In the genomic region with DNA sequence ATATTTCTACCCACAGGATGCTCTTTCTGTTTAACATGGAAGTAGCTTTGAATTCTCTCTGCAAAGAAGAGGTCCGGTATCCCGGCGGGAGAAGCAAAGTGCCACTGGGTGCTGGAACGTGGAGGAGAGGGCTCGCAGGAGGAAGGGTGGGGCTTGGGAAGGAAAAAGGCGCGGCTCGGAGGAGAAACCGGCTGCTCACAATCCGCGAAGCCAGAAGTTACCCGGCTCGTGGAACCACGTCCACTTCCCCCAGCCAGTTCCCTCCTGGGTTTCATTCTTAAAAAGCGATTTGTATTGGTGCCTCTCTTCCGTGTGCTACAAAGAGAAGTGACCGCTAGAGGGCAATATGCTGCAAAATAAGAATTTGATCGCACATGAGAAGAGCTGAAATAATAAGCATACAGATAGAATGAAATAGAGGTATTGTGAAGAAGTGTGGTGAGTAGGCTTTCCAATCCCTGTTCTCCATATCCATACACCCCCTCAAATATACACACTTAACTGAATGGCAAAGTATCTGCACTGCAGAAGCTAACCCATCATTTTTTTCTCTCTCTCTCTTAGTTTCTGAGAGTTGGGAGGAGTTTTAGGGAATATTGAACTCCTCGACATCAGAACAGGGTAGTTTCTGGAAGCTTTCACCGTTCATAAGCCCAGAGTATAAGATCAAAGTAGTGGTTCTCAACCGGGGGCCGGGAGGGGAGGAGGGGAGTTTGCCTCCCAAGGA, we compare ENCODE assay signal across 8 cellular contexts. TPM values are rescaled to one million over a fixed set of nuclear protein-coding genes. Genes with fewer than 3 reads are reported as not detected.
A peak's percentile ranks its signal among the peaks of the same experiment; 100 is the strongest.
DNase-seq lines count a peak whose midpoint lies in the region; ATAC-seq and TF ChIP-seq lines count a peak whose summit lies in the region.

No MANE protein-coding gene starts in this region.

- DNase-seq in EH (ENCODE audit: low read depth) (peak; percentile 85), GM23338 (ENCODE audit: low spot score) (peak; percentile 96), Karpas-422 (peak; percentile 95), Peyer's patch (peak; percentile 54 to 82 (median 66)), fibroblast of the aortic adventitia (ENCODE audit: low read depth) (peak; percentile 93), suprapubic skin (ENCODE audit: low spot score in 2 of 2) (peak; percentile 73 to 87)
- DNase-seq in activated T-helper 1 cell treated with anti-CD3 and anti-CD28 coated beads, Interleukin-12 subunit alpha, Interleukin-12 subunit beta, Interleukin-2, Interleukin-4 antibody, amounts not matched to agents 30 ng/mL and 10 ng/mL and 1 ng/mL, durations not matched to agents 14 hours and 24 hours and 36 hours (ENCODE audit: low spot score), result peak; percentile 44
- peak; percentile 65 for DNase-seq in natural killer cell treated with Interleukin-12 subunit alpha and Interleukin-12 subunit beta and Interleukin-15 and Interleukin-18, amount 100 ng/mL, for 72 hours (ENCODE audit: low spot score)

- TF ChIP-seq CTCF in GM23338 (conservative IDR thresholded peaks at IDR 0.05; ENCODE audit: low read depth in 2 of 2) (peak; percentile 84 to 95), Peyer's patch (IDR thresholded peaks at IDR 0.05) (peak; percentile 58 to 87 (median 83)), fibroblast of the aortic adventitia (IDR thresholded peaks at IDR 0.05; ENCODE audit: insufficient read depth, low read length) (peak; percentile 73), suprapubic skin (IDR thresholded peaks at IDR 0.05) (peak; percentile 75 to 78)

- peaks cover 21% of the 10 kb centered on the region for H3K4me1 ChIP-seq in GM23338 (ENCODE audit: insufficient read depth)
- H3K4me1 ChIP-seq in Karpas-422 (ENCODE audit: low read length), result peaks cover 6% of the 10 kb centered on the region
- H3K4me1 ChIP-seq in Peyer's patch, result peaks cover 0 to 4% (median 0%) of the 10 kb centered on the region in 4 donors
- H3K4me1 ChIP-seq in suprapubic skin, result peaks cover 15% of the 10 kb centered on the region

- H3K4me2 ChIP-seq in GM23338, result peak overlapping the region; percentile 72
- H3K4me2 ChIP-seq in Karpas-422 (ENCODE audit: low read depth, low read length, poor library complexity, severe bottlenecking), result peak overlapping the region; percentile 70

- peaks cover 33% of the 10 kb centered on the region for H3K4me1 Mint-ChIP-seq in GM23338
- peaks cover 25% of the 10 kb centered on the region for H3K4me1 Mint-ChIP-seq in activated T-helper 1 cell treated with anti-CD3 and anti-CD28 coated beads, Interleukin-12 subunit alpha, Interleukin-12 subunit beta, Interleukin-2, Interleukin-4 antibody, amounts not matched to agents 30 ng/mL and 10 ng/mL and 1 ng/mL, durations not matched to agents 14 hours and 24 hours and 36 hours (ENCODE audit: low read depth)
- H3K4me1 Mint-ChIP-seq in natural killer cell treated with Interleukin-12 subunit alpha and Interleukin-12 subunit beta and Interleukin-15 and Interleukin-18, amount 100 ng/mL, for 72 hours (ENCODE audit: low read depth in 2 of 2), result peaks cover 13 to 19% of the 10 kb centered on the region in 2 donors

- H3K9me3 Mint-ChIP-seq in GM23338, result no peaks in the 10 kb centered on the region
- H3K9me3 Mint-ChIP-seq in activated T-helper 1 cell treated with anti-CD3 and anti-CD28 coated beads, Interleukin-12 subunit alpha, Interleukin-12 subunit beta, Interleukin-2, Interleukin-4 antibody, amounts not matched to agents 30 ng/mL and 10 ng/mL and 1 ng/mL, durations not matched to agents 14 hours and 24 hours and 36 hours, result no peaks in the 10 kb centered on the region
- H3K9me3 Mint-ChIP-seq in natural killer cell treated with Interleukin-12 subunit alpha and Interleukin-12 subunit beta and Interleukin-15 and Interleukin-18, amount 100 ng/mL, for 72 hours, result no peaks in the 10 kb centered on the region

- no peak for TF ChIP-seq EP300 in suprapubic skin (IDR thresholded peaks at IDR 0.05)

- H3K4me3 ChIP-seq in GM23338, result peak overlapping the region; percentile 53
- H3K4me3 ChIP-seq in Karpas-422 (ENCODE audit: low read length), result peak overlapping the region; percentile 50
- H3K4me3 ChIP-seq in Peyer's patch, result peak overlapping the region; percentile 31 to 61 (median 52)
- H3K4me3 ChIP-seq in fibroblast of the aortic adventitia (ENCODE audit: low read depth, low read length), result peak overlapping the region; percentile 71
- peak overlapping the region; percentile 47 for H3K4me3 ChIP-seq in suprapubic skin

- peak overlapping the region; percentile 34; the same call in 1 of the 2 replicates for H3K9ac ChIP-seq in Karpas-422 (ENCODE audit: low read length)

- H2AFZ ChIP-seq in GM23338, result peak overlapping the region; percentile 61
- H2AFZ ChIP-seq in Karpas-422 (ENCODE audit: low read length), result no peak overlapping the region

- H3K79me2 ChIP-seq in GM23338 (replicated peaks; ENCODE audit: insufficient read depth), result no peaks in the 10 kb centered on the region
- H3K79me2 ChIP-seq in Karpas-422 (ENCODE audit: low read length), result no peaks in the 10 kb centered on the region

- H3F3A ChIP-seq in GM23338 (replicated peaks; ENCODE audit: low read depth), result no peaks in the 10 kb centered on the region

- WGBS in suprapubic skin, result 4% methylated on average over 22 of the region's 22 CpGs

- H3K27me3 ChIP-seq in GM23338 (ENCODE audit: insufficient read depth) (0 out of 2 replicates have a peak, but pooled peaks cover 7% of the 10 kb centered on the region), Karpas-422 (ENCODE audit: low read length) (no peaks in the 10 kb centered on the region), Peyer's patch (no peaks in the 10 kb centered on the region), suprapubic skin (no peaks in the 10 kb centered on the region)

- H4K20me1 ChIP-seq in GM23338 (replicated peaks; ENCODE audit: insufficient read depth) (no peaks in the 10 kb centered on the region), Karpas-422 (ENCODE audit: insufficient read depth, low read depth, low read length) (no peaks in the 10 kb centered on the region)

- TF ChIP-seq POLR2A in Peyer's patch (IDR thresholded peaks at IDR 0.05) (no peak), suprapubic skin (IDR thresholded peaks at IDR 0.05) (no peak)

- H3K27me3 Mint-ChIP-seq in GM23338 (ENCODE audit: insufficient read depth, low read depth, poor library complexity), result peaks cover 9% of the 10 kb centered on the region
- peaks cover 27% of the 10 kb centered on the region for H3K27me3 Mint-ChIP-seq in activated T-helper 1 cell treated with anti-CD3 and anti-CD28 coated beads, Interleukin-12 subunit alpha, Interleukin-12 subunit beta, Interleukin-2, Interleukin-4 antibody, amounts not matched to agents 30 ng/mL and 10 ng/mL and 1 ng/mL, durations not matched to agents 14 hours and 24 hours and 36 hours (ENCODE audit: insufficient read depth)
- H3K27me3 Mint-ChIP-seq in natural killer cell treated with Interleukin-12 subunit alpha and Interleukin-12 subunit beta and Interleukin-15 and Interleukin-18, amount 100 ng/mL, for 72 hours, result peaks cover 10 to 25% of the 10 kb centered on the region in 2 donors

- H3K36me3 Mint-ChIP-seq in GM23338 (ENCODE audit: low read depth), result no peaks in the 10 kb centered on the region
- H3K36me3 Mint-ChIP-seq in activated T-helper 1 cell treated with anti-CD3 and anti-CD28 coated beads, Interleukin-12 subunit alpha, Interleukin-12 subunit beta, Interleukin-2, Interleukin-4 antibody, amounts not matched to agents 30 ng/mL and 10 ng/mL and 1 ng/mL, durations not matched to agents 14 hours and 24 hours and 36 hours (ENCODE audit: low read depth), result no peaks in the 10 kb centered on the region
- H3K36me3 Mint-ChIP-seq in natural killer cell treated with Interleukin-12 subunit alpha and Interleukin-12 subunit beta and Interleukin-15 and Interleukin-18, amount 100 ng/mL, for 72 hours, result no peaks in the 10 kb centered on the region

- peak; percentile 85 for ATAC-seq in GM23338
- peak; percentile 83 to 84 for ATAC-seq in natural killer cell treated with Interleukin-12 subunit alpha and Interleukin-12 subunit beta and Interleukin-15 and Interleukin-18, amount 100 ng/mL, for 72 hours

- H3K9me3 ChIP-seq in Karpas-422 (ENCODE audit: low read length), result no peaks in the 10 kb centered on the region
- no peaks in the 10 kb centered on the region for H3K9me3 ChIP-seq in Peyer's patch
- H3K9me3 ChIP-seq in suprapubic skin, result no peaks in the 10 kb centered on the region

- no peaks in the 10 kb centered on the region for H3K9me2 ChIP-seq in GM23338 (ENCODE audit: insufficient read depth)
- H3K9me2 ChIP-seq in Karpas-422 (replicated peaks; ENCODE audit: insufficient read depth, low read length), result no peaks in the 10 kb centered on the region

- intact Hi-C loops in activated T-helper 1 cell treated with anti-CD3 and anti-CD28 coated beads, Interleukin-12 subunit alpha, Interleukin-12 subunit beta, Interleukin-2, Interleukin-4 antibody, amounts not matched to agents 30 ng/mL and 10 ng/mL and 1 ng/mL, durations not matched to agents 14 hours and 24 hours and 36 hours (cut with micrococcal nuclease), result loop anchor here (1.0 to 10.0 kb wide), 5 partner anchors 110 to 481 kb away; no protein-coding TSS in a partner anchor

- H3K4me3 Mint-ChIP-seq in GM23338, result peak overlapping the region; percentile 75
- peak overlapping the region; percentile 79 for H3K4me3 Mint-ChIP-seq in activated T-helper 1 cell treated with anti-CD3 and anti-CD28 coated beads, Interleukin-12 subunit alpha, Interleukin-12 subunit beta, Interleukin-2, Interleukin-4 antibody, amounts not matched to agents 30 ng/mL and 10 ng/mL and 1 ng/mL, durations not matched to agents 14 hours and 24 hours and 36 hours
- H3K4me3 Mint-ChIP-seq in natural killer cell treated with Interleukin-12 subunit alpha and Interleukin-12 subunit beta and Interleukin-15 and Interleukin-18, amount 100 ng/mL, for 72 hours, result peak overlapping the region; percentile 76

- H3K36me3 ChIP-seq in GM23338 (ENCODE audit: insufficient read depth), result no peaks in the 10 kb centered on the region
- H3K36me3 ChIP-seq in Karpas-422 (ENCODE audit: insufficient read depth, low read length), result no peaks in the 10 kb centered on the region
- H3K36me3 ChIP-seq in Peyer's patch, result no peaks in the 10 kb centered on the region
- no peaks in the 10 kb centered on the region for H3K36me3 ChIP-seq in suprapubic skin

- no peak overlapping the region; the same call in 1 of the 2 replicates for H3K27ac Mint-ChIP-seq in GM23338
- H3K27ac Mint-ChIP-seq in activated T-helper 1 cell treated with anti-CD3 and anti-CD28 coated beads, Interleukin-12 subunit alpha, Interleukin-12 subunit beta, Interleukin-2, Interleukin-4 antibody, amounts not matched to agents 30 ng/mL and 10 ng/mL and 1 ng/mL, durations not matched to agents 14 hours and 24 hours and 36 hours, result no peak overlapping the region
- H3K27ac Mint-ChIP-seq in natural killer cell treated with Interleukin-12 subunit alpha and Interleukin-12 subunit beta and Interleukin-15 and Interleukin-18, amount 100 ng/mL, for 72 hours, result peak overlapping the region in 1 of 2 donors; percentile 57

- H3K27ac ChIP-seq in GM23338 (ENCODE audit: low read depth) (no peak overlapping the region), Karpas-422 (ENCODE audit: low read length) (no peak overlapping the region), Peyer's patch (peak overlapping the region in 1 of 4 donors; percentile 9), suprapubic skin (no peak overlapping the region)

RNA-seq across cellular contexts. Expression of a gene that starts 31.1 kb away (rescaled TPM):
- 4.5 and 5.1 TPM in 2 replicates for total RNA-seq in GM23338 (2014; rRNA removed; shearing (Covaris generic))
- 0.95 and 1.2 TPM in 2 replicates for polyA plus RNA-seq in GM23338 (2016; fragmentation: Nextera tagmentation; extraction: Ambion mirVana)
- total RNA-seq in Karpas-422 (2014; rRNA removed; shearing (Covaris generic); ENCODE audit: low replicate concordance), result not detected in 2 replicates
- 1 to 10 TPM in 2 of 4 donors, under 1 TPM in 2; 0.70 to 1.7 (median 1.0) TPM for total RNA-seq in Peyer's patch
- total RNA-seq in activated T-helper 1 cell treated with anti-CD3 and anti-CD28 coated beads, Interleukin-12 subunit alpha, Interleukin-12 subunit beta, Interleukin-2, Interleukin-4 antibody, amounts not matched to agents 30 ng/mL and 10 ng/mL and 1 ng/mL, durations not matched to agents 14 hours and 24 hours and 36 hours, result 0.39 and 0.41 TPM in 2 replicates
- total RNA-seq in fibroblast of the aortic adventitia (ENCODE audit: low replicate concordance), result 0.81 and 6.3 TPM in 2 replicates
- under 1 TPM in 1 of 2 donors, not detected in 1; 0.11 TPM for total RNA-seq in natural killer cell treated with Interleukin-12 subunit alpha and Interleukin-12 subunit beta and Interleukin-15 and Interleukin-18, amount 100 ng/mL, for 72 hours
- 1 to 10 TPM; 1.4 to 6.0 (median 2.9) TPM for total RNA-seq in suprapubic skin

Comparison
In these comparisons a context has a peak if more than half of its experiments do, and no peak if none do; other contexts are left out.
1. DNase-seq: peak in every context shown above with its lines; median percentile 96 in GM23338; 95 in Karpas-422; 93 in fibroblast of the aortic adventitia; 85 in EH; 80 in suprapubic skin; 66 in Peyer's patch; 65 in natural killer cell treated with Interleukin-12 subunit alpha and Interleukin-12 subunit beta and Interleukin-15 and Interleukin-18, amount 100 ng/mL, for 72 hours; 44 in activated T-helper 1 cell treated with anti-CD3 and anti-CD28 coated beads, Interleukin-12 subunit alpha, Interleukin-12 subunit beta, Interleukin-2, Interleukin-4 antibody, amounts not matched to agents 30 ng/mL and 10 ng/mL and 1 ng/mL, durations not matched to agents 14 hours and 24 hours and 36 hours.